18 cellular contexts compared by ENCODE assay signal in genomic region chr6:46842252-46842846, GRCh38. TPM values are rescaled to one million over a fixed set of nuclear protein-coding genes. Genes with fewer than 3 reads are reported as not detected.
"Had no signal": no experiment of that assay in that cellular context is flagged by ENCODE, and none has a peak within 500 bp of the region (broad histone marks: within the 10 kb centered on the region; RNA-seq: fewer than 3 reads in every experiment).

No MANE protein-coding gene starts in this region.

RNA-seq across cellular contexts. Expression of gene MEP1A, which starts 49.2 kb away (rescaled TPM):
- total RNA-seq: activated naive CD4-positive, alpha-beta T cell treated with anti-CD3 and anti-CD28 coated beads for 36 hours; activated naive CD4-positive, alpha-beta T cell treated with anti-CD3 and anti-CD28 coated beads, Interleukin-2, amount 50 U/mL, for 72 hours; activated naive CD8-positive, alpha-beta T cell treated with anti-CD3 and anti-CD28 coated beads for 36 hours; activated naive CD8-positive, alpha-beta T cell treated with anti-CD3 and anti-CD28 coated beads, Interleukin-2, amount 10 ng/mL, durations not matched to agents 7 days and 5 days; activated T-cell treated with anti-CD3 and anti-CD28 coated beads, Interleukin-2, amount 50 U/mL, for 4 hours; activated T-cell treated with anti-CD3 and anti-CD28 coated beads, Interleukin-2, amount 50 U/mL, for 72 hours; activated T-helper 1 cell treated with anti-CD3 and anti-CD28 coated beads, Interleukin-12 subunit alpha, Interleukin-12 subunit beta, Interleukin-2, Interleukin-4 antibody, amounts not matched to agents 30 ng/mL and 10 ng/mL and 1 ng/mL, durations not matched to agents 14 hours and 24 hours and 36 hours; activated T-helper 17 cell treated with anti-CD3 and anti-CD28 coated beads, Interleukin-2, amount 50 U/mL, for 72 hours; activated T-helper 2 cell treated with anti-CD3 and anti-CD28 coated beads, Interferon-gamma antibody, Interleukin-2, Interleukin-4, amounts not matched to agents 10 μg/mL and 5 μg/mL and 100 μg/mL, durations not matched to agents 14 hours and 24 hours and 36 hours; adrenal gland; aorta; ascending aorta; astrocyte; body of pancreas; bronchial epithelial cell; cardiac muscle cell; cardiac septum; chondrocyte had no signal
- polyA plus RNA-seq: cardiac muscle cell had no signal
